Comparison of ENCODE assay signal across 1 cellular context in the genomic region with DNA sequence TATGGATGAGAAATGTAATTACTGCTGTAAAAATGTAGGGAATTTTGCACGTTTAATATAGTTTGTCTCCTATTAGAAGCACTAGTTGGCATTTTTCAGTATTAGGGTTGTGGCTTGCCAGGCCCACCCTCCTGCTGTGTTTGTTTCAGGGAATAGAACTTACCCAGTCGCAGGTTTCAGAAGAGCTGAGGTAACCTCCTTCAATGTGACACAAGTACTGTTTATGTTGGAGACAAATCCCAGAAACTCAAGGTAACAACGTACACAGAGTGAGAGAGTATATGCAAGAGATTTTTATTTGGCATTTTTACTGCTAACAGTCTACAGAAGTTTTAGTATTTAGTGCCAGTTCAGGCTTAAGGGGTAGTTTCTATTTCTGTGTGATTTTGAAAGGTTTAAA.
TF ChIP-seq lines count a peak whose summit lies in the region.

No MANE protein-coding gene starts in this region.

TF ChIP-seq in IMR-90, 13 proteins besides CTCF, POLR2A, EP300 and RAD21 (continued from another document):
- TF ChIP-seq RCOR1 (IDR thresholded peaks at IDR 0.05; ENCODE audit: insufficient replicate concordance, low read length) (no peak), MXI1 (IDR thresholded peaks at IDR 0.05; ENCODE audit: borderline replicate concordance, low read depth, low read length) (no peak), FOS (IDR thresholded peaks at IDR 0.05; ENCODE audit: low read depth, low read length) (no peak), RFX5 (IDR thresholded peaks at IDR 0.05; ENCODE audit: low read depth, low read length) (no peak)
